Comparison of ENCODE assay signal across 1 cellular context in genomic region chr12:53326460-53327185, GRCh38.
TF ChIP-seq lines count a peak whose summit lies in the region.

No MANE protein-coding gene starts in this region.

TF ChIP-seq in GM23338, 12 proteins besides CTCF, POLR2A, EP300 and RAD21:
- TF ChIP-seq EZH2 (IDR thresholded peaks at IDR 0.05; ENCODE audit: low read depth, unreplicated experiment) (peak; percentile 53), ZNF114 (CRISPR knock-in tag; IDR thresholded peaks at IDR 0.05) (no peak)
TF ChIP-seq in GM23338: peak in this region for 1.
